ENCODE assay signal across 20 cellular contexts in genomic region chr1:4615501-4615900, GRCh38. TPM values are rescaled to one million over a fixed set of nuclear protein-coding genes. Genes with fewer than 3 reads are reported as not detected.
DNase-seq lines count a peak whose midpoint lies in the region; ATAC-seq, FAIRE-seq and TF ChIP-seq lines count a peak whose summit lies in the region.
"Had no signal": no experiment of that assay in that cellular context is flagged by ENCODE, and none has a peak within 500 bp of the region (broad histone marks: within the 10 kb centered on the region; RNA-seq: fewer than 3 reads in every experiment).

No MANE protein-coding gene starts in this region.

- H3K4me1 Mint-ChIP-seq in stimulated activated naive CD8-positive, alpha-beta T cell treated with anti-CD3 and anti-CD28 coated beads, Interleukin-15, amount 100 ng/mL, for 72 hours: no peaks in the 10 kb centered on the region
- H3K4me1 Mint-ChIP-seq: CD4-positive, alpha-beta memory T cell had no signal

- no peaks in the 10 kb centered on the region for H3K36me3 ChIP-seq in kidney (ENCODE audit: control insufficient read depth in 1 of 2, insufficient read depth in 2 of 2, low read length in 2 of 2)
- H3K36me3 ChIP-seq in parathyroid adenoma (ENCODE audit: control insufficient read depth, insufficient read depth, low read length): no peaks in the 10 kb centered on the region

- peaks cover 3 to 10% of the 10 kb centered on the region in 2 donors for H3K9me3 Mint-ChIP-seq in stimulated activated naive CD8-positive, alpha-beta T cell treated with anti-CD3 and anti-CD28 coated beads, Interleukin-15, amount 100 ng/mL, for 72 hours

- no peak overlapping the region for H3K9ac ChIP-seq in kidney (ENCODE audit: low read length in 2 of 2)
- H3K9ac ChIP-seq in parathyroid adenoma: no peak overlapping the region

- no peaks in the 10 kb centered on the region for H3K79me2 ChIP-seq in parathyroid adenoma

- no peaks in the 10 kb centered on the region for H3K27me3 ChIP-seq in parathyroid adenoma (ENCODE audit: control insufficient read depth, insufficient read depth, low read length)

- H2AFZ ChIP-seq in parathyroid adenoma: no peak overlapping the region

- no peak overlapping the region for H3K4me2 ChIP-seq in parathyroid adenoma (ENCODE audit: low read length)

- H3K27ac ChIP-seq in kidney (ENCODE audit: low read depth in 2 of 2, low read length in 2 of 2) (no peak overlapping the region), parathyroid adenoma (peak overlapping the region; percentile 99)

- POLR2A ChIA-PET in GM10248 (lab: Yijun Ruan, JAX): no interaction called here

- H3K4me3 Mint-ChIP-seq in stimulated activated naive CD8-positive, alpha-beta T cell treated with anti-CD3 and anti-CD28 coated beads, Interleukin-15, amount 100 ng/mL, for 72 hours: no peak overlapping the region
- H3K4me3 Mint-ChIP-seq: CD4-positive, alpha-beta memory T cell had no signal

- no peak overlapping the region for H3K27ac Mint-ChIP-seq in stimulated activated naive CD8-positive, alpha-beta T cell treated with anti-CD3 and anti-CD28 coated beads, Interleukin-15, amount 100 ng/mL, for 72 hours
- H3K27ac Mint-ChIP-seq: CD4-positive, alpha-beta memory T cell had no signal

- no peak for FAIRE-seq in kidney (lab: Jason Lieb, UNC)
- FAIRE-seq: G401.6, GM12878, GM19239 had no signal

- CTCF ChIA-PET in GM10248 (lab: Yijun Ruan, JAX): no interaction called here

- intact Hi-C loops in kidney (cut with DNase I): no loop called here

- ATAC-seq in stimulated activated naive CD8-positive, alpha-beta T cell treated with anti-CD3 and anti-CD28 coated beads, Interleukin-15, Interleukin-2, amounts not matched to agents 100 U/mL and 50 U/mL, for 24 hours: peak; percentile 20
- ATAC-seq in stimulated activated naive CD8-positive, alpha-beta T cell treated with anti-CD3 and anti-CD28 coated beads, Interleukin-15, amount 100 ng/mL, for 72 hours: no peak
- ATAC-seq: GM12878 had no signal

- H3K4me1 ChIP-seq in kidney (ENCODE audit: control insufficient read depth in 1 of 2, insufficient read depth in 1 of 2, low read depth in 1 of 2, low read length in 2 of 2) (no peaks in the 10 kb centered on the region), parathyroid adenoma (peaks cover 40% of the 10 kb centered on the region)

- H3K4me3 ChIP-seq in kidney (ENCODE audit: low read length in 2 of 2): no peak overlapping the region
- H3K4me3 ChIP-seq in parathyroid adenoma (ENCODE audit: low read depth, low read length): no peak overlapping the region
- H3K4me3 ChIP-seq: GM12878 had no signal

- H3K27me3 Mint-ChIP-seq in stimulated activated naive CD8-positive, alpha-beta T cell treated with anti-CD3 and anti-CD28 coated beads, Interleukin-15, amount 100 ng/mL, for 72 hours: peaks cover 8% of the 10 kb centered on the region

- no peak for DNase-seq in stimulated activated naive CD8-positive, alpha-beta T cell treated with anti-CD3 and anti-CD28 coated beads, Interleukin-15, Interleukin-2, amounts not matched to agents 100 U/mL and 50 U/mL, for 24 hours
- no peak for DNase-seq in stimulated activated naive CD8-positive, alpha-beta T cell treated with anti-CD3 and anti-CD28 coated beads, Interleukin-15, amount 100 ng/mL, for 72 hours
- DNase-seq in kidney: peak; percentile 53
- no peak for DNase-seq in GM10248 (ENCODE audit: extremely low spot score)
- DNase-seq in activated CD4-positive, alpha-beta T cell treated with anti-CD3 and anti-CD28 coated beads, Interleukin-2, amount 50 U/mL, for 4 hours: no peak
- DNase-seq in activated CD4-positive, CD25-positive, alpha-beta regulatory T cell (lab: John Stamatoyannopoulos, UW): no peak
- DNase-seq: C1 segment of cervical spinal cord; Calu3; CD4-positive, alpha-beta memory T cell; COR-L47; DND-41; GOT3; H7; HCEC 1CT had no signal

- H3K9me3 ChIP-seq in kidney (ENCODE audit: control insufficient read depth in 1 of 2, low read length in 2 of 2) (peaks cover 0 to 3% of the 10 kb centered on the region in 2 donors), parathyroid adenoma (ENCODE audit: control insufficient read depth, low read length) (no peaks in the 10 kb centered on the region)

- TF ChIP-seq CTCF in kidney (IDR thresholded peaks at IDR 0.05; ENCODE audit: borderline replicate concordance, extremely low read depth, insufficient read depth): no peak
- no peak for TF ChIP-seq CTCF in parathyroid adenoma (IDR thresholded peaks at IDR 0.05)
- no peak for TF ChIP-seq CTCF in GM10248 (IDR thresholded peaks at IDR 0.05; ENCODE audit: control extremely low read depth, extremely low read depth, low read depth, missing control alignments)

RNA-seq across cellular contexts. Expression of gene AJAP1, which starts 38.9 kb away (rescaled TPM):
- 5.5 TPM for total RNA-seq in kidney
- 2.7 TPM for polyA plus RNA-seq in kidney (ENCODE audit: insufficient read depth, low read depth, low replicate concordance)
- total RNA-seq: A172, A673, Calu3, GM12878 had no signal
- polyA plus RNA-seq: CD4-positive, alpha-beta memory T cell; GM12878 had no signal
